ENCODE assay signal across 8 cellular contexts in genomic region chr11:94786264-94787126, GRCh38. TPM values are rescaled to one million over a fixed set of nuclear protein-coding genes. Genes with fewer than 3 reads are reported as not detected.
A peak's percentile ranks its signal among the peaks of the same experiment; 100 is the strongest.
DNase-seq lines count a peak whose midpoint lies in the region; ATAC-seq, FAIRE-seq and TF ChIP-seq lines count a peak whose summit lies in the region.

No MANE protein-coding gene starts in this region.

- TF ChIP-seq EP300 in HepG2 (IDR thresholded peaks at IDR 0.05; ENCODE audit: low read depth in 2 of 2, low read length in 2 of 2) (no peak), HepG2 (CRISPR knock-in tag; IDR thresholded peaks at IDR 0.05; ENCODE audit: borderline replicate concordance) (no peak)

- H2AFZ ChIP-seq in HepG2 (ENCODE audit: low read length), result no peak overlapping the region

- H3K4me1 Mint-ChIP-seq in CD4-positive, alpha-beta T cell (ENCODE audit: low read depth), result no peaks in the 10 kb centered on the region

- peaks cover 11% of the 10 kb centered on the region for H3K27me3 Mint-ChIP-seq in CD4-positive, alpha-beta T cell

- no TSS peak for BruUV-seq in HepG2 (replicated peaks; lab: Mats Ljungman, UMichigan)

- no peak for FAIRE-seq in HepG2 (lab: Jason Lieb, UNC)

- H3K36me3 ChIP-seq in HepG2 (replicated peaks in 1 of 2; ENCODE audit: control insufficient read depth in 1 of 2, insufficient read depth in 2 of 2, low read length in 2 of 2), result no peaks in the 10 kb centered on the region

- no peak for DNase-seq in CD4-positive, alpha-beta T cell
- DNase-seq in LNCaP clone FGC (ENCODE audit: low read depth) (no peak), astrocyte of the spinal cord (ENCODE audit: low read depth, low spot score) (peak; percentile 71), HepG2 (ENCODE audit: low spot score) (peak; percentile 16), NCI-H1105 treated with DMSO at 0.1 percent for 48 hours (lab: John Stamatoyannopoulos, UW) (no peak), cerebellar nuclear complex (lab: John Stamatoyannopoulos, UW) (no peak)

- intact Hi-C loops in CD4-positive, alpha-beta T cell (cut with DNase I, micrococcal nuclease), result loop anchor here (2.0 to 10.0 kb wide), 4 partner anchors 976 to 1640 kb away; no protein-coding TSS in a partner anchor
- intact Hi-C loops in HepG2 (cut with micrococcal nuclease; ENCODE audit: unreplicated experiment), result loop anchor here (1.0 to 5.0 kb wide), 2 partner anchors 111 to 1641 kb away; no protein-coding TSS in a partner anchor

- peak; percentile 57 for ATAC-seq in CD4-positive, alpha-beta T cell (ENCODE audit: poor library complexity)
- peak; percentile 66 for ATAC-seq in GM19023 (IDR thresholded peaks at IDR 0.05; ENCODE audit: unreplicated experiment)
- peak; percentile 59 for ATAC-seq in HepG2
- ATAC-seq in HG02970 (IDR thresholded peaks at IDR 0.05; ENCODE audit: low FRiP score, unreplicated experiment), result no peak

- no peak overlapping the region for H3K9ac ChIP-seq in HepG2 (ENCODE audit: insufficient read depth, low read depth, low read length)

- TF ChIP-seq POLR2A in HepG2 (IDR thresholded peaks at IDR 0.05; ENCODE audit: insufficient read depth in 1 of 2, low read depth in 2 of 2, low read length in 2 of 2), result no peak

- H3K4me2 ChIP-seq in HepG2 (ENCODE audit: low read depth, low read length), result no peak overlapping the region

- no peaks in the 10 kb centered on the region for H3K4me1 ChIP-seq in HepG2 (ENCODE audit: insufficient read depth, low read length)

- TF ChIP-seq RAD21 in HepG2 (CRISPR knock-in tag; IDR thresholded peaks at IDR 0.05), result no peak

- in situ Hi-C loops in astrocyte of the spinal cord (cut with HindIII; ENCODE audit: low sequenced_read_pairs) (no loop called here), HepG2 (cut with HindIII; ENCODE audit: extremely low pct_ligation_motif_present, low pct_unique_long_range_greater_than_20kb) (loop anchor here (5.0 kb wide), 1 partner anchor 111 kb away; no protein-coding TSS in a partner anchor)

- H3K27me3 ChIP-seq in CD4-positive, alpha-beta T cell (ENCODE audit: control insufficient read depth, insufficient read depth, low read length), result peaks cover 12% of the 10 kb centered on the region
- H3K27me3 ChIP-seq in HepG2 (ENCODE audit: control insufficient read depth in 1 of 2, insufficient read depth in 2 of 2, low read length in 2 of 2), result no peaks in the 10 kb centered on the region

- CTCF ChIA-PET in CD4-positive, alpha-beta T cell (lab: Charles Lee), result interaction anchor here (0.7 to 0.9 kb wide), 2 partner anchors 29 to 98 kb away, joined by 3 read pairs; no protein-coding TSS in a partner anchor
- CTCF ChIA-PET in HepG2 (lab: Yijun Ruan, JAX; ENCODE audit: low intra/inter-chr PET ratio, low total read pairs), result interaction anchor here (0.7 to 1.6 kb wide), 3 partner anchors 110 to 1640 kb away, joined by 3 to 6 read pairs (median 3); no protein-coding TSS in a partner anchor

- TF ChIP-seq CTCF in CD4-positive, alpha-beta T cell (IDR thresholded peaks at IDR 0.05), result peak; percentile 60
- TF ChIP-seq CTCF in LNCaP clone FGC (IDR thresholded peaks at IDR 0.05; ENCODE audit: control insufficient read depth, extremely low read depth, insufficient read depth) (peak; percentile 59), astrocyte of the spinal cord (IDR thresholded peaks at IDR 0.05; ENCODE audit: low read depth, low read length) (peak; percentile 72), HepG2 (CRISPR knock-in tag; IDR thresholded peaks at IDR 0.05) (peak; percentile 49)

- no peak overlapping the region for H3K4me3 ChIP-seq in LNCaP clone FGC (ENCODE audit: low read depth, low read length)
- no peak overlapping the region for H3K4me3 ChIP-seq in astrocyte of the spinal cord (ENCODE audit: low read depth, low read length)
- H3K4me3 ChIP-seq in HepG2 (replicated peaks in 1 of 3; ENCODE audit: insufficient read depth in 1 of 3, low read depth in 2 of 3, low read length in 3 of 3), result no peak overlapping the region

- no peaks in the 10 kb centered on the region for H3K36me3 Mint-ChIP-seq in CD4-positive, alpha-beta T cell (ENCODE audit: low read depth)

- H3K79me2 ChIP-seq in HepG2 (ENCODE audit: insufficient read depth, low read length), result no peaks in the 10 kb centered on the region

- no peaks in the 10 kb centered on the region for H3K9me3 ChIP-seq in CD4-positive, alpha-beta T cell (ENCODE audit: control insufficient read depth, low read length)
- no peaks in the 10 kb centered on the region for H3K9me3 ChIP-seq in HepG2 (ENCODE audit: low read length)

- POLR2A ChIA-PET in CD4-positive, alpha-beta T cell (lab: Charles Lee), result interaction anchor here (0.7 kb wide), 1 partner anchor 445 kb away, joined by 3 read pairs; no protein-coding TSS in a partner anchor
- POLR2A ChIA-PET in HepG2 (lab: Yijun Ruan, JAX), result interaction anchor here (0.9 kb wide), 1 partner anchor 187 kb away, joined by 3 read pairs; the partner anchor contains the start of genes CWC15 and KDM4D

- H3K27ac ChIP-seq in CD4-positive, alpha-beta T cell (ENCODE audit: low read depth, low read length), result no peak overlapping the region
- H3K27ac ChIP-seq in HepG2 (ENCODE audit: extremely low read length, insufficient read depth, low read length), result no peak overlapping the region

- no peak overlapping the region for H3K27ac Mint-ChIP-seq in CD4-positive, alpha-beta T cell

- H3K9me3 Mint-ChIP-seq in CD4-positive, alpha-beta T cell, result no peaks in the 10 kb centered on the region

- 41% methylated on average over 10 of the region's 10 CpGs for WGBS in HepG2 (ENCODE audit: low lambda C conversion rate)

- H4K20me1 ChIP-seq in HepG2 (ENCODE audit: insufficient read depth, low read length), result no peaks in the 10 kb centered on the region

- H3K4me3 Mint-ChIP-seq in CD4-positive, alpha-beta T cell, result no peak overlapping the region

TF ChIP-seq in HepG2, 621 proteins besides CTCF, POLR2A, EP300 and RAD21:
- TF ChIP-seq GLMP (CRISPR knock-in tag; IDR thresholded peaks at IDR 0.05; ENCODE audit: borderline replicate concordance) (no peak), ZNF792 (CRISPR knock-in tag; IDR thresholded peaks at IDR 0.05) (no peak), STAG1 (CRISPR knock-in tag; IDR thresholded peaks at IDR 0.05) (peak; percentile 36; the same call in 1 of the 2 replicates), SMC3 (IDR thresholded peaks at IDR 0.05; ENCODE audit: low read length) (0 out of 2 replicates have a peak, but pooled peaks have one; percentile 33)

RNA-seq across cellular contexts. Expression of gene AMOTL1, which starts 18.3 kb away (rescaled TPM):
- under 1 TPM in 1 of 2 experiments, not detected in 1; 0.08 TPM for total RNA-seq in CD4-positive, alpha-beta T cell
- total RNA-seq in HepG2 (2016; rRNA removed; fragmentation: Illumina TruSeq; extraction: Trizol), result 0.20 and 0.24 TPM in 2 replicates
- under 0.01 TPM in 2 replicates for total RNA-seq in HepG2 (2016; cell fraction: cytosol; rRNA removed; fragmentation: Illumina TruSeq; extraction: Trizol; ENCODE audit: low read depth)
- 0.07 and 0.19 TPM in 2 replicates for total RNA-seq in HepG2 (2016; cell fraction: insoluble cytoplasmic fraction; rRNA removed; fragmentation: Illumina TruSeq; extraction: Trizol)
- total RNA-seq in HepG2 (2016; cell fraction: membrane; rRNA removed; fragmentation: Illumina TruSeq; extraction: Trizol), result 0.03 TPM in 2 replicates
- 0.06 and 0.22 TPM in 2 replicates for total RNA-seq in HepG2 (2016; cell fraction: nucleus; rRNA removed; fragmentation: Illumina TruSeq; extraction: Trizol)
- 0.01 and 0.03 TPM in 2 replicates for polyA plus RNA-seq in HepG2 (2011; rRNA removed)
- polyA plus RNA-seq in HepG2 (2011; cell fraction: cytosol; rRNA removed), result 0.03 and 0.06 TPM in 2 replicates
- polyA plus RNA-seq in HepG2 (2011; cell fraction: nucleus; rRNA removed), result 0.05 TPM in 2 replicates
- polyA plus RNA-seq in HepG2 (2012), result 0.03 TPM in 2 replicates
- not detected in 2 replicates for polyA plus RNA-seq in HepG2 (2016; cell fraction: cytosol; fragmentation: Illumina TruSeq; extraction: Trizol; ENCODE audit: low read depth)
- polyA plus RNA-seq in HepG2 (2016; cell fraction: insoluble cytoplasmic fraction; fragmentation: Illumina TruSeq; extraction: Trizol; ENCODE audit: low read depth), result 0.04 and 0.26 TPM in 2 replicates
- 0.02 TPM in 2 replicates for polyA plus RNA-seq in HepG2 (2016; cell fraction: membrane; fragmentation: Illumina TruSeq; extraction: Trizol; ENCODE audit: low read depth)
- polyA plus RNA-seq in HepG2 (2016; cell fraction: nucleus; fragmentation: Illumina TruSeq; extraction: Trizol; ENCODE audit: insufficient read depth, low read depth), result 0.05 and 0.31 TPM in 2 replicates
- 0.10 and 17.0 TPM in 2 replicates for polyA minus RNA-seq in HepG2 (2011; rRNA and poly(A)+ RNA removed; ENCODE audit: low replicate concordance)
- polyA minus RNA-seq in HepG2 (2011; cell fraction: cytosol; rRNA and poly(A)+ RNA removed), result 0.10 and 0.53 TPM in 2 replicates
- polyA minus RNA-seq in HepG2 (2011; cell fraction: nucleus; rRNA and poly(A)+ RNA removed), result 0.12 and 0.26 TPM in 2 replicates

Comparison
In these comparisons a context has a peak if more than half of its experiments do, and no peak if none do; other contexts are left out.
1. DNase-seq: peak in astrocyte of the spinal cord (single experiment) and HepG2 (single experiment); none in CD4-positive, alpha-beta T cell (0 of 10), LNCaP clone FGC (single experiment), NCI-H1105 treated with DMSO at 0.1 percent for 48 hours (single experiment) and cerebellar nuclear complex (0 of 2).
2. Peak in every context shown above with its lines, with median percentiles within 50 percentile points of each other: CTCF ChIP-seq.